7 cellular contexts compared by ENCODE assay signal in the genomic region with DNA sequence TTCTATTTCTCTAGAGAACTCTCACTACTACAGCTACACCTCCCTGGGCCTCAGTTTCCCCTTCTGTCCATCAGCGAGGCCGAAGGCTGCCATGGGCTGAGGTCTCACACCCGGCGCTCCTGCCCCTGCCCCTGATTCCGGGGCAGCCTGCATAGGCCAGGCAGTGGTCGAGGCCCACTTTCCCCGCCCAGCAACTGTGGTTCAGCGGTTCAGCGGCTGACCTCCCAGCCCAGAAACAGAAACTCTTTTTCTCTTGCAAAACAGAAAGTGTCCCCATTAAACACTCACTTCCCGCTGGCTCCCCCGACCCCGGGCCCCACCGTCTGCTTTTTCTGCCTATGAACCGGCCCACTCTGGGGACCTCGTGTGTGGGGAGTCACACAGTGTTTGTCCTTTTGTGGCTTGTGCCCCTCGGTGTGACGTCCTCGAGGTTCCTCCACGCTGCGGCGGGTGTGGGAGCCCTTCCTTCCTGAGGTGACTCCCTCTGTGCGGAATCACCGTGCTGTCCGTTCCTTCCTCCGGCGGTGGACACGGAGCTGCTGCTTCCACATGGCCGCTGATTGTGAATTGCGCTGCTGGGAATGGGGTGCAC. TPM values are rescaled to one million over a fixed set of nuclear protein-coding genes. Genes with fewer than 3 reads are reported as not detected.
DNase-seq lines count a peak whose midpoint lies in the region; ATAC-seq lines count a peak whose summit lies in the region.

No MANE protein-coding gene starts in this region.

- H2BK5ac ChIP-seq in trophoblast cell (ENCODE audit: low read depth, low read length, poor library complexity), result no peak overlapping the region

- peaks cover 10% of the 10 kb centered on the region for H3K27me3 ChIP-seq in trophoblast cell (ENCODE audit: insufficient read depth, low read length)

- no peak overlapping the region for H3K4me2 ChIP-seq in trophoblast cell (ENCODE audit: low read length)

- H3K79me2 ChIP-seq in trophoblast cell (ENCODE audit: control insufficient read depth, insufficient read depth, low read length, poor library complexity), result no peaks in the 10 kb centered on the region

- H3K36me3 ChIP-seq in trophoblast cell (ENCODE audit: control insufficient read depth in 1 of 2, insufficient read depth in 2 of 2, low read length in 2 of 2), result no peaks in the 10 kb centered on the region

- no peak overlapping the region for H3K4ac ChIP-seq in trophoblast cell (ENCODE audit: low read depth, low read length)

- H2AK5ac ChIP-seq in trophoblast cell (ENCODE audit: low read length), result no peak overlapping the region

- no peak overlapping the region for H4K12ac ChIP-seq in trophoblast cell (ENCODE audit: low read depth, low read length)

- H3K4me3 Mint-ChIP-seq in T-helper 1 cell treated with Interleukin-12 subunit alpha and Interleukin-12 subunit beta and Interleukin-4 antibody, amounts not matched to agents 30 μg/mL and 1 μg/mL, for 36 hours, result peak overlapping the region; percentile 67

- peak; percentile 30 for DNase-seq in effector CD4-positive, alpha-beta T cell
- DNase-seq in trophoblast cell, result peak; percentile 5 to 42
- DNase-seq in NCI-H1417 (lab: John Stamatoyannopoulos, UW), result no peak
- no peak for DNase-seq in NCI-H2107 (lab: John Stamatoyannopoulos, UW)
- no peak for DNase-seq in NCI-H1048 (lab: John Stamatoyannopoulos, UW)

- no peak overlapping the region for H2BK120ac ChIP-seq in trophoblast cell (ENCODE audit: insufficient read depth, low read length, poor library complexity)

- H3K9me3 ChIP-seq in trophoblast cell (ENCODE audit: insufficient read depth, low read depth, low read length), result no peaks in the 10 kb centered on the region

- H3K9ac ChIP-seq in trophoblast cell (ENCODE audit: low read length), result no peak overlapping the region

- H3K27me3 Mint-ChIP-seq in T-helper 1 cell treated with Interleukin-12 subunit alpha and Interleukin-12 subunit beta and Interleukin-4 antibody, amounts not matched to agents 30 μg/mL and 1 μg/mL, for 36 hours (ENCODE audit: low read depth), result peaks cover 15% of the 10 kb centered on the region

- H3K4me1 ChIP-seq in trophoblast cell (ENCODE audit: control insufficient read depth in 1 of 2, insufficient read depth in 2 of 2, low read length in 2 of 2), result peaks cover 4 to 5% of the 10 kb centered on the region in 2 experiments

- H4K8ac ChIP-seq in trophoblast cell (ENCODE audit: low read depth, low read length), result no peak overlapping the region

- peaks cover 26% of the 10 kb centered on the region for H3K4me1 Mint-ChIP-seq in T-helper 1 cell treated with Interleukin-12 subunit alpha and Interleukin-12 subunit beta and Interleukin-4 antibody, amounts not matched to agents 30 μg/mL and 1 μg/mL, for 36 hours (ENCODE audit: low read depth)

- no peaks in the 10 kb centered on the region for H3K79me1 ChIP-seq in trophoblast cell (ENCODE audit: low read length)

- no peak overlapping the region for H3K18ac ChIP-seq in trophoblast cell (ENCODE audit: low read length)

- H2BK12ac ChIP-seq in trophoblast cell (ENCODE audit: low read length), result no peak overlapping the region

- peak; percentile 52 for ATAC-seq in GM21515 (IDR thresholded peaks at IDR 0.05; ENCODE audit: unreplicated experiment)

- H3K23ac ChIP-seq in trophoblast cell (ENCODE audit: low read length), result no peak overlapping the region

- no peak overlapping the region for H3K4me3 ChIP-seq in trophoblast cell (ENCODE audit: low read depth, low read length)

- no CpG with 5 or more reads among the region's 29 CpGs for WGBS in trophoblast cell (ENCODE audit: extremely low coverage, insufficient coverage, insufficient read length)

- no peaks in the 10 kb centered on the region for H3K9me3 Mint-ChIP-seq in T-helper 1 cell treated with Interleukin-12 subunit alpha and Interleukin-12 subunit beta and Interleukin-4 antibody, amounts not matched to agents 30 μg/mL and 1 μg/mL, for 36 hours

- H3K36me3 Mint-ChIP-seq in T-helper 1 cell treated with Interleukin-12 subunit alpha and Interleukin-12 subunit beta and Interleukin-4 antibody, amounts not matched to agents 30 μg/mL and 1 μg/mL, for 36 hours (ENCODE audit: low read depth), result peaks cover 2% of the 10 kb centered on the region

- H3K14ac ChIP-seq in trophoblast cell (ENCODE audit: low read length), result no peak overlapping the region

- H3K27ac Mint-ChIP-seq in T-helper 1 cell treated with Interleukin-12 subunit alpha and Interleukin-12 subunit beta and Interleukin-4 antibody, amounts not matched to agents 30 μg/mL and 1 μg/mL, for 36 hours, result peak overlapping the region; percentile 53

- H4K91ac ChIP-seq in trophoblast cell (ENCODE audit: low read depth, low read length), result no peak overlapping the region

- no peak overlapping the region for H2AFZ ChIP-seq in trophoblast cell (ENCODE audit: insufficient read depth, low read length, poor library complexity)

- H3K27ac ChIP-seq in trophoblast cell (ENCODE audit: low read depth, low read length), result no peak overlapping the region

RNA-seq across cellular contexts. Expression of a gene that starts 16.0 kb away (rescaled TPM):
- polyA plus RNA-seq in trophoblast cell (2013), result not detected in 2 replicates

RNA-seq across cellular contexts. Expression of a gene that starts 26.8 kb away (rescaled TPM):
- polyA plus RNA-seq in trophoblast cell (2013), result not detected in 2 replicates

RNA-seq across cellular contexts. Expression of a gene that starts 33.7 kb away (rescaled TPM):
- 0.11 and 0.19 TPM in 2 replicates for polyA plus RNA-seq in trophoblast cell (2013)

Comparison
In these comparisons a context has a peak if more than half of its experiments do, and no peak if none do; other contexts are left out.
1. DNase-seq: peak in effector CD4-positive, alpha-beta T cell (single experiment) and trophoblast cell (2 of 2); none in NCI-H1417 (0 of 3), NCI-H2107 (single experiment) and NCI-H1048 (single experiment).